1 cellular context compared by ENCODE assay signal in the genomic region with DNA sequence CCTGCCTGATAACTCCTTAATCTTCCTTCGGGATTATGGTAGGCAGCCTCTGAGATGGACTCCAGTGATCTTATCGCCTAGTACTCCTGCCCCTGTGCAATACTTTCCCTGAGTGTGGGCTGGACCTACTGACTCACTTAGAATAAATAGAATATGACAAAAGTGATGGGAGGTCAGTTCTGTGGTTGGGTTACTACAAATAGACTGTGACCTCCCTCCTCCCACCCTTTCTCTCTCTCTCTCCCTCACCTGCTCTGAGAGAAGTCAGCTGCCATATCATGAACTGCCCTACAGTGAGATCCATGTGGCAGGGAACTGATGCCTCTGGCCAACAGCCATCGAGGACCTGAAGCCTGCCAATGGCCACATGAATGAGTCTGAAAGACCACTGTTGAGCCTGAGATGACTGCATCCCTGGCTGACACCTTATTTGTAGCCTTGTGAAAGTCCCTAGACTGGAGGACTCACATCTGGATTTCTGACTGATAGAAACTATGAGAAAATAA.
TF ChIP-seq lines count a peak whose summit lies in the region.

No MANE protein-coding gene starts in this region.

TF ChIP-seq in K562, 482 proteins besides CTCF, POLR2A, EP300 and RAD21 (continued from another document):
- TF ChIP-seq MEF2A (IDR thresholded peaks at IDR 0.05; ENCODE audit: control insufficient read depth, low read depth, low read length), result peak; percentile 43; the same call in 1 of the 2 replicates
- TF ChIP-seq ZNF830 (CRISPR knock-in tag; IDR thresholded peaks at IDR 0.05), result no peak
- TF ChIP-seq MXI1 (IDR thresholded peaks at IDR 0.05; ENCODE audit: low read depth, low read length), result no peak
- TF ChIP-seq ZNF695 (CRISPR knock-in tag; IDR thresholded peaks at IDR 0.05), result no peak
- TF ChIP-seq EWSR1 (IDR thresholded peaks at IDR 0.05; ENCODE audit: borderline replicate concordance, low read depth, partially characterized antibody), result no peak
- TF ChIP-seq RB1 (IDR thresholded peaks at IDR 0.05; ENCODE audit: low read depth), result no peak
- TF ChIP-seq, protein P1, sequence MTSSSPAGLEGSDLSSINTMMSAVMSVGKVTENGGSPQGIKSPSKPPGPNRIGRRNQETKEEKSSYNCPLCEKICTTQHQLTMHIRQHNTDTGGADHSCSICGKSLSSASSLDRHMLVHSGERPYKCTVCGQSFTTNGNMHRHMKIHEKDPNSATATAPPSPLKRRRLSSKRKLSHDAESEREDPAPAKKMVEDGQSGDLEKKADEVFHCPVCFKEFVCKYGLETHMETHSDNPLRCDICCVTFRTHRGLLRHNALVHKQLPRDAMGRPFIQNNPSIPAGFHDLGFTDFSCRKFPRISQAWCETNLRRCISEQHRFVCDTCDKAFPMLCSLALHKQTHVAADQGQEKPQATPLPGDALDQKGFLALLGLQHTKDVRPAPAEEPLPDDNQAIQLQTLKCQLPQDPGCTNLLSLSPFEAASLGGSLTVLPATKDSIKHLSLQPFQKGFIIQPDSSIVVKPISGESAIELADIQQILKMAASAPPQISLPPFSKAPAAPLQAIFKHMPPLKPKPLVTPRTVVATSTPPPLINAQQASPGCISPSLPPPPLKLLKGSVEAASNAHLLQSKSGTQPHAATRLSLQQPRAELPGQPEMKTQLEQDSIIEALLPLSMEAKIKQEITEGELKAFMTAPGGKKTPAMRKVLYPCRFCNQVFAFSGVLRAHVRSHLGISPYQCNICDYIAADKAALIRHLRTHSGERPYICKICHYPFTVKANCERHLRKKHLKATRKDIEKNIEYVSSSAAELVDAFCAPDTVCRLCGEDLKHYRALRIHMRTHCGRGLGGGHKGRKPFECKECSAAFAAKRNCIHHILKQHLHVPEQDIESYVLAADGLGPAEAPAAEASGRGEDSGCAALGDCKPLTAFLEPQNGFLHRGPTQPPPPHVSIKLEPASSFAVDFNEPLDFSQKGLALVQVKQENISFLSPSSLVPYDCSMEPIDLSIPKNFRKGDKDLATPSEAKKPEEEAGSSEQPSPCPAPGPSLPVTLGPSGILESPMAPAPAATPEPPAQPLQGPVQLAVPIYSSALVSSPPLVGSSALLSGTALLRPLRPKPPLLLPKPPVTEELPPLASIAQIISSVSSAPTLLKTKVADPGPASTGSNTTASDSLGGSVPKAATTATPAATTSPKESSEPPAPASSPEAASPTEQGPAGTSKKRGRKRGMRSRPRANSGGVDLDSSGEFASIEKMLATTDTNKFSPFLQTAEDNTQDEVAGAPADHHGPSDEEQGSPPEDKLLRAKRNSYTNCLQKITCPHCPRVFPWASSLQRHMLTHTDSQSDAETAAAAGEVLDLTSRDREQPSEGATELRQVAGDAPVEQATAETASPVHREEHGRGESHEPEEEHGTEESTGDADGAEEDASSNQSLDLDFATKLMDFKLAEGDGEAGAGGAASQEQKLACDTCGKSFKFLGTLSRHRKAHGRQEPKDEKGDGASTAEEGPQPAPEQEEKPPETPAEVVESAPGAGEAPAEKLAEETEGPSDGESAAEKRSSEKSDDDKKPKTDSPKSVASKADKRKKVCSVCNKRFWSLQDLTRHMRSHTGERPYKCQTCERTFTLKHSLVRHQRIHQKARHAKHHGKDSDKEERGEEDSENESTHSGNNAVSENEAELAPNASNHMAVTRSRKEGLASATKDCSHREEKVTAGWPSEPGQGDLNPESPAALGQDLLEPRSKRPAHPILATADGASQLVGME (CRISPR knock-in tag; IDR thresholded peaks at IDR 0.05), result no peak
- TF ChIP-seq ZNF124 (CRISPR knock-in tag; IDR thresholded peaks at IDR 0.05), result no peak
- TF ChIP-seq FOSL1 (tag; conservative IDR thresholded peaks at IDR 0.05), result peak; percentile 90
- no peak for TF ChIP-seq HCFC1 (IDR thresholded peaks at IDR 0.05; ENCODE audit: low read depth, low read length)
- TF ChIP-seq, protein P2, sequence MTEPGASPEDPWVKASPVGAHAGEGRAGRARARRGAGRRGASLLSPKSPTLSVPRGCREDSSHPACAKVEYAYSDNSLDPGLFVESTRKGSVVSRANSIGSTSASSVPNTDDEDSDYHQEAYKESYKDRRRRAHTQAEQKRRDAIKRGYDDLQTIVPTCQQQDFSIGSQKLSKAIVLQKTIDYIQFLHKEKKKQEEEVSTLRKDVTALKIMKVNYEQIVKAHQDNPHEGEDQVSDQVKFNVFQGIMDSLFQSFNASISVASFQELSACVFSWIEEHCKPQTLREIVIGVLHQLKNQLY (CRISPR knock-in tag; conservative IDR thresholded peaks at IDR 0.05), result no peak
- 0 out of 2 replicates have a peak, but pooled peaks have one; percentile 22 for TF ChIP-seq ATF7 (IDR thresholded peaks at IDR 0.05)
